Comparison of ENCODE assay signal across 26 cellular contexts in genomic region chr12:111389635-111390034, GRCh38. TPM values are rescaled to one million over a fixed set of nuclear protein-coding genes. Genes with fewer than 3 reads are reported as not detected.
DNase-seq lines count a peak whose midpoint lies in the region; ATAC-seq and TF ChIP-seq lines count a peak whose summit lies in the region.
"Had no signal": no experiment of that assay in that cellular context is flagged by ENCODE, and none has a peak within 500 bp of the region (broad histone marks: within the 10 kb centered on the region; RNA-seq: fewer than 3 reads in every experiment).

No MANE protein-coding gene starts in this region.

- H3K9me3 ChIP-seq in upper lobe of right lung = no peaks in the 10 kb centered on the region
- H3K9me3 ChIP-seq in tibial artery = no peaks in the 10 kb centered on the region
- H3K9me3 ChIP-seq: heart left ventricle, stomach, transverse colon had no signal

- no peaks in the 10 kb centered on the region for H3K36me3 ChIP-seq in upper lobe of right lung
- no peaks in the 10 kb centered on the region for H3K36me3 ChIP-seq in tibial artery
- H3K36me3 ChIP-seq: heart left ventricle, stomach, transverse colon had no signal

- DNase-seq in DMS53 (lab: John Stamatoyannopoulos, UW) = peak; percentile 58
- no peak for DNase-seq in DMS53 treated with DMSO at 0.1 percent for 48 hours (lab: John Stamatoyannopoulos, UW; ENCODE audit: unreplicated experiment)
- peak; percentile 74 for DNase-seq in RPMI8226
- DNase-seq in left lobe of liver (ENCODE audit: low spot score) = no peak
- DNase-seq in upper lobe of right lung = no peak
- DNase-seq in OCI-M1 (lab: John Stamatoyannopoulos, UW) = no peak
- DNase-seq in tibial artery = no peak
- DNase-seq: activated gamma-delta T cell treated with Interleukin-2 at 50 U/mL for 16 hours; activated T-cell treated with anti-CD3 and anti-CD28 coated beads, Interleukin-2, amount 50 U/mL, for 1 hour; DMS79 treated with DMSO at 0.1 percent for 48 hours; effector CD4-positive, alpha-beta T cell; left cardiac atrium; mesendoderm; NCI-H1417; NCI-H2081; NCI-H345; NCI-H774; SIG-M5; stimulated activated CD4-positive, alpha-beta T cell treated with anti-CD3 and anti-CD28 coated beads, Interleukin-12 subunit alpha, Interleukin-12 subunit beta, amount 100 ng/mL, for 4 hours; stomach; T-cell; transverse colon had no signal

- no peak for TF ChIP-seq CTCF in upper lobe of right lung (IDR thresholded peaks at IDR 0.05)
- no peak for TF ChIP-seq CTCF in tibial artery (IDR thresholded peaks at IDR 0.05)

- no peaks in the 10 kb centered on the region for H3K4me1 ChIP-seq in upper lobe of right lung
- no peaks in the 10 kb centered on the region for H3K4me1 ChIP-seq in tibial artery
- H3K4me1 ChIP-seq: stomach, transverse colon had no signal

- intact Hi-C loops in upper lobe of right lung (cut with DNase I) = no loop called here
- intact Hi-C loops in tibial artery (cut with DNase I; ENCODE audit: low total_unique reads) = loop anchor here (10.0 kb wide), 2 partner anchors 145 to 285 kb away; no protein-coding TSS in a partner anchor

- peak; percentile 38 for ATAC-seq in left lobe of liver
- peak; percentile 20 for ATAC-seq in upper lobe of right lung
- no peak for ATAC-seq in GM21529 (IDR thresholded peaks at IDR 0.05; ENCODE audit: unreplicated experiment)
- ATAC-seq: left cardiac atrium, right cardiac atrium, T-cell had no signal

- H3K4me3 ChIP-seq in upper lobe of right lung (no peak overlapping the region), tibial artery (no peak overlapping the region)
- H3K4me3 ChIP-seq: heart left ventricle, stomach, transverse colon had no signal

- H3K27ac ChIP-seq in upper lobe of right lung = no peak overlapping the region
- no peak overlapping the region for H3K27ac ChIP-seq in tibial artery
- H3K27ac ChIP-seq: 22Rv1, heart left ventricle, stomach, transverse colon had no signal

- H3K27me3 ChIP-seq in upper lobe of right lung (no peaks in the 10 kb centered on the region), tibial artery (peaks cover 0 to 4% of the 10 kb centered on the region in 2 donors)
- H3K27me3 ChIP-seq: heart left ventricle had no signal

RNA-seq across cellular contexts. Expression of gene SH2B3, which starts 16.1 kb away (rescaled TPM):
- total RNA-seq in left lobe of liver (11.7 TPM), upper lobe of right lung (47.1 TPM)

RNA-seq across cellular contexts. Expression of gene PHETA1, which starts 20.7 kb away (rescaled TPM):
- 9.4 TPM for total RNA-seq in left lobe of liver
- total RNA-seq in upper lobe of right lung = 25.3 TPM

Comparison
In these comparisons a context has a peak if more than half of its experiments do, and no peak if none do; other contexts are left out.
1. DNase-seq: peak in DMS53 (single experiment) and RPMI8226 (single experiment); none in DMS53 treated with DMSO at 0.1 percent for 48 hours (single experiment), left lobe of liver (single experiment), upper lobe of right lung (single experiment), OCI-M1 (single experiment) and tibial artery (0 of 2).